ENCODE assay signal across 9 cellular contexts in the genomic region with DNA sequence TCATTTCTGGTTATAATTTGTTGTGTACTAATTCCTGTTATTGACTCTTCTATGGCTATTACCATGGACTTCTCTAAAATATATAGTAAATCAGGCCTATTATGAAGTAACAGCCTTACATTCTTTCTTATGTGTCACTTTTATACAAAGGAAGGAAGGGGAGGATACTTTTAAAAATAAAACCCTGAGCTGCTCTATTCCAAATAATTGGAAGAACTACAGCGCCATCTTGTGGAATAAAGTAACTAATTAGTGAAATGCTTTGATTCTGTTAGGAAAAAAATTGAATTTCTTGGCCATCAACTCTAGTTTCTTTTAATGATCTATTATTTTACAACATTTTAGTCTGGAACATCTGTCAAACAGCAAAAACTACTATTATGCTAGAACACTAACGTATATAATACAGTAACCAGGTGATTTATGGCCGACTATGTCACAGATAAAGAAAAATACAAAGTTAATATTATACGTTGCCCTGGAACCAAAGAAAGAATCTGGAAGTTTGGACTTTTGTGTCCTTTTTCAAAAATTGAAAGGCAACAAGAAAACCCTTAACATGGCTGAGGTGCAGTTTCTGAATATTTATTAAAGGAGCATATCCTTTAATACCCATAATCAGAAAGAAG. TPM values are rescaled to one million over a fixed set of nuclear protein-coding genes. Genes with fewer than 3 reads are reported as not detected.
A peak's percentile ranks its signal among the peaks of the same experiment; 100 is the strongest.
DNase-seq lines count a peak whose midpoint lies in the region; ATAC-seq and TF ChIP-seq lines count a peak whose summit lies in the region.
"Had no signal": no experiment of that assay in that cellular context is flagged by ENCODE, and none has a peak within 500 bp of the region (broad histone marks: within the 10 kb centered on the region; RNA-seq: fewer than 3 reads in every experiment).

No MANE protein-coding gene starts in this region.

- CTCF ChIA-PET in SK-N-SH (lab: Yijun Ruan, JAX): interaction anchor here (0.7 to 3.2 kb wide), 33 partner anchors 9 to 1016 kb away, joined by 3 to 53 read pairs (median 4); a partner anchor contains a TSS

- no peaks in the 10 kb centered on the region for H4K20me1 ChIP-seq in SK-N-SH (ENCODE audit: insufficient read depth)
- H4K20me1 ChIP-seq in fibroblast of lung (ENCODE audit: control insufficient read depth, extremely low read depth, insufficient read depth, low read length): no peaks in the 10 kb centered on the region

- H3K9me2 ChIP-seq in SK-N-SH: no peaks in the 10 kb centered on the region

- no peak for TF ChIP-seq EP300 in SK-N-SH (IDR thresholded peaks at IDR 0.05; ENCODE audit: borderline replicate concordance in 1 of 2, low read depth in 1 of 2, low read length in 1 of 2)

- TF ChIP-seq RAD21 in SK-N-SH (IDR thresholded peaks at IDR 0.05; ENCODE audit: low read length): peak; percentile 87

- 24% methylated on average over 4 of the region's 4 CpGs for WGBS in SK-N-SH (ENCODE audit: low lambda C conversion rate)

- H3K27ac ChIP-seq in SK-N-SH (ENCODE audit: low read depth in 2 of 2, low read length in 1 of 2) (no peak overlapping the region), fibroblast of lung (ENCODE audit: insufficient read depth, low read length) (no peak overlapping the region)
- H3K27ac ChIP-seq: HL-60 had no signal

- no peaks in the 10 kb centered on the region for H3K27me3 ChIP-seq in SK-N-SH (ENCODE audit: insufficient read depth)
- H3K27me3 ChIP-seq in fibroblast of lung (ENCODE audit: control insufficient read depth, insufficient read depth, low read length): no peaks in the 10 kb centered on the region

- H3K9ac ChIP-seq in SK-N-SH (no peak overlapping the region), fibroblast of lung (ENCODE audit: insufficient read depth, low read length) (no peak overlapping the region)

- peaks cover 3% of the 10 kb centered on the region for H3F3A ChIP-seq in SK-N-SH (replicated peaks; ENCODE audit: insufficient read depth)

- H3K4me1 ChIP-seq in SK-N-SH (ENCODE audit: control insufficient read depth in 1 of 2, insufficient read depth in 2 of 2, low read depth in 1 of 2, low read length in 1 of 2): peaks cover 0 to 15% of the 10 kb centered on the region in 2 experiments; a peak in 1 of 4 replicates
- no peaks in the 10 kb centered on the region for H3K4me1 ChIP-seq in fibroblast of lung (ENCODE audit: control insufficient read depth, extremely low read depth, insufficient read depth, low read length)

- no peak overlapping the region for H3K4me3 ChIP-seq in SK-N-SH (ENCODE audit: low read depth in 2 of 2, low read length in 1 of 2)
- H3K4me3 ChIP-seq in fibroblast of lung (replicated peaks in 1 of 4; ENCODE audit: control extremely low read depth in 1 of 4, insufficient read depth in 1 of 4, low read depth in 3 of 4, low read length in 4 of 4): no peak overlapping the region

- no peaks in the 10 kb centered on the region for H3K36me3 ChIP-seq in SK-N-SH (replicated peaks in 1 of 2; ENCODE audit: control insufficient read depth in 1 of 2, insufficient read depth in 2 of 2, low read length in 1 of 2)
- no peaks in the 10 kb centered on the region for H3K36me3 ChIP-seq in fibroblast of lung (ENCODE audit: control insufficient read depth, insufficient read depth, low read length)

- no peak overlapping the region for H3K4me2 ChIP-seq in SK-N-SH
- H3K4me2 ChIP-seq in fibroblast of lung (ENCODE audit: extremely low read depth, insufficient read depth, low read length): no peak overlapping the region

- H3K9me3 ChIP-seq in SK-N-SH: no peaks in the 10 kb centered on the region
- no peaks in the 10 kb centered on the region for H3K9me3 ChIP-seq in fibroblast of lung (ENCODE audit: control insufficient read depth, insufficient read depth, low read depth, low read length)

- DNase-seq in CD1c-positive myeloid dendritic cell (ENCODE audit: extremely low spot score): peak; percentile 75
- peak; percentile 73 for DNase-seq in NCI-H1105 (lab: John Stamatoyannopoulos, UW)
- DNase-seq in SK-N-SH: peak; percentile 34
- DNase-seq in fibroblast of lung (ENCODE audit: low read depth in 2 of 2): peak; percentile 49 to 72
- DNase-seq in omental fat pad (ENCODE audit: low spot score): no peak

- POLR2A ChIA-PET in SK-N-SH (lab: Yijun Ruan, JAX): no interaction called here

- H3K79me2 ChIP-seq in SK-N-SH (ENCODE audit: insufficient read depth) (no peaks in the 10 kb centered on the region), fibroblast of lung (ENCODE audit: control insufficient read depth, insufficient read depth, low read length) (no peaks in the 10 kb centered on the region)

- H2AFZ ChIP-seq in SK-N-SH (ENCODE audit: low read depth) (no peak overlapping the region), fibroblast of lung (ENCODE audit: low read length) (no peak overlapping the region)

- TF ChIP-seq CTCF in SK-N-SH (IDR thresholded peaks at IDR 0.05) (peak; percentile 79), fibroblast of lung (conservative IDR thresholded peaks at IDR 0.05 in 1 of 2, IDR thresholded peaks at IDR 0.05 in 1 of 2; ENCODE audit: low read depth in 1 of 2, low read length in 2 of 2) (peak in 1 of 2 donors; percentile 36), omental fat pad (IDR thresholded peaks at IDR 0.05) (no peak)

- ATAC-seq in GM21367 (IDR thresholded peaks at IDR 0.05; ENCODE audit: unreplicated experiment): peak; percentile 60
- ATAC-seq in omental fat pad (ENCODE audit: low FRiP score): peak; percentile 68
- ATAC-seq in GM21423 (IDR thresholded peaks at IDR 0.05; ENCODE audit: unreplicated experiment): no peak
- ATAC-seq in HG03457 (IDR thresholded peaks at IDR 0.05; ENCODE audit: unreplicated experiment): no peak

TF ChIP-seq in SK-N-SH, 30 proteins besides CTCF, POLR2A, EP300 and RAD21:
- TF ChIP-seq SMC3 (IDR thresholded peaks at IDR 0.05; ENCODE audit: low read depth, low read length) (peak; percentile 45; the same call in 1 of the 2 replicates), GABPA (IDR thresholded peaks at IDR 0.05; ENCODE audit: low read depth) (no peak)

RNA-seq across cellular contexts. Expression of a gene that starts 55.0 kb away (rescaled TPM):
- polyA plus RNA-seq in SK-N-SH (2012; rRNA removed) (0.28 and 0.35 TPM in 2 replicates), fibroblast of lung (0.14 TPM in 1 of 2 replicates, not detected in the other)
- polyA plus RNA-seq in SK-N-SH (2012; cell fraction: cytosol; rRNA removed): 0.21 and 0.29 TPM in 2 replicates
- polyA plus RNA-seq in SK-N-SH (2012; cell fraction: nucleus; rRNA removed): 0.06 and 0.21 TPM in 2 replicates
- total RNA-seq in fibroblast of lung (0.17 and 0.26 TPM in 2 replicates), omental fat pad (10 to 100 TPM in 2 of 4 donors, 1 to 10 TPM in 2; 1.1 to 22.9 (median 15.6) TPM)
- not detected in 2 replicates for polyA plus RNA-seq in fibroblast of lung (2012)
- not detected in 2 replicates for polyA minus RNA-seq in fibroblast of lung (ENCODE audit: low replicate concordance)

Comparison
In these comparisons a context has a peak if more than half of its experiments do, and no peak if none do; other contexts are left out.
1. ATAC-seq: peak in GM21367 (single experiment) and omental fat pad (single experiment); none in GM21423 (single experiment) and HG03457 (single experiment).